ENCODE assay signal across 19 cellular contexts in the genomic region with DNA sequence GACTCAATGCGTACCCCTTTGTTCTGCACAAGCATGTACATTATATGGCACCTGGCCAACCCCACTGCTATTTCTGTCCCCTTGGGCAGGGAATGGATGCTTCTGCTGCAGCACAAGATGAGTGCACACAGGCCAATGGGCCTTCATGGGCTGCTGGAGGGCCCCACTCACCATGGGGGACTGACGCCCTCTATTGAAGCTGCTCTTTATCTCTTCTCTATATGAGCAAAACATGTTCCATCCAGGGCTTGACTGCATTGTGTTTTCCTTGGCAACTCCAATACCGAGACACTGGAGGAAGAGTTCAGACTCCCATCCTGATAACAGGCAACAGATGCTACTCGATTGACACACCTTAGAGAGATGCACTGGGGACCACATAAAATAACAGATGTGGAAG.
DNase-seq lines count a peak whose midpoint lies in the region; ATAC-seq and TF ChIP-seq lines count a peak whose summit lies in the region.
"Had no signal": no experiment of that assay in that cellular context is flagged by ENCODE, and none has a peak within 500 bp of the region (broad histone marks: within the 10 kb centered on the region; RNA-seq: fewer than 3 reads in every experiment).

No MANE protein-coding gene starts in this region.

- no peak for TF ChIP-seq CTCF in astrocyte of the spinal cord (IDR thresholded peaks at IDR 0.05; ENCODE audit: low read depth, low read length)

- peak overlapping the region; percentile 61 to 63 for H3K18ac ChIP-seq in mesenchymal stem cell (ENCODE audit: low read depth in 1 of 2, low read length in 2 of 2)

- in situ Hi-C loops in astrocyte of the spinal cord (cut with HindIII; ENCODE audit: low sequenced_read_pairs) = no loop called here

- peak; percentile 54 for DNase-seq in EH (ENCODE audit: low read depth)
- DNase-seq in M059J (ENCODE audit: low read depth) = peak; percentile 61
- peak; percentile 56 for DNase-seq in astrocyte of the spinal cord (ENCODE audit: low read depth, low spot score)
- no peak for DNase-seq in mesenchymal stem cell
- no peak for DNase-seq in Kasumi-1 (lab: John Stamatoyannopoulos, UW)
- DNase-seq in GOT3 (lab: John Stamatoyannopoulos, UW) = no peak
- DNase-seq: activated CD4-positive, alpha-beta T cell treated with anti-CD3 and anti-CD28 coated beads, Interleukin-2, amount 50 U/mL, for 1 hour; activated naive CD8-positive, alpha-beta T cell treated with anti-CD3 and anti-CD28 coated beads for 36 hours; COR-L47; effector CD8-positive, alpha-beta T cell; HCEC 1CT; NCI-H187; NCI-H2227 treated with DMSO at 0.1 percent for 48 hours; NCI-H774; stomach; transverse colon had no signal

- H3K4me3 ChIP-seq in astrocyte of the spinal cord (ENCODE audit: low read depth, low read length) (no peak overlapping the region), mesenchymal stem cell (ENCODE audit: insufficient read depth in 1 of 2, low read depth in 1 of 2, low read length in 2 of 2) (no peak overlapping the region)
- H3K4me3 ChIP-seq: lung, stomach, transverse colon had no signal

- peak overlapping the region; percentile 87 for H2AK5ac ChIP-seq in mesenchymal stem cell (ENCODE audit: low read length, severe bottlenecking)

- no peak overlapping the region for H3K4me2 ChIP-seq in mesenchymal stem cell (ENCODE audit: low read length, poor library complexity, severe bottlenecking)

- no peak overlapping the region for H4K8ac ChIP-seq in mesenchymal stem cell (ENCODE audit: low read length)

- WGBS in mesenchymal stem cell = 87% methylated on average over 4 of the region's 4 CpGs

- no peak overlapping the region for H2BK5ac ChIP-seq in mesenchymal stem cell (ENCODE audit: low read depth, low read length, poor library complexity, severe bottlenecking)

- no peak overlapping the region for H3K27ac ChIP-seq in mesenchymal stem cell (ENCODE audit: low read length, poor library complexity, severe bottlenecking)
- H3K27ac ChIP-seq: neutrophil, stomach, transverse colon had no signal

- no peak overlapping the region for H3K14ac ChIP-seq in mesenchymal stem cell (ENCODE audit: low read length in 2 of 2)

- H2AFZ ChIP-seq in mesenchymal stem cell (ENCODE audit: low read depth, low read length) = no peak overlapping the region

- H3K27me3 ChIP-seq in mesenchymal stem cell (ENCODE audit: control insufficient read depth in 1 of 2, insufficient read depth in 1 of 2, low read length in 2 of 2) = no peaks in the 10 kb centered on the region
- H3K27me3 ChIP-seq: neutrophil, transverse colon had no signal

- no peak overlapping the region for H3K23ac ChIP-seq in mesenchymal stem cell (ENCODE audit: low read length in 2 of 2)

- no peaks in the 10 kb centered on the region for H3K79me1 ChIP-seq in mesenchymal stem cell (replicated peaks; ENCODE audit: low read length, poor library complexity, severe bottlenecking)

- peak overlapping the region; percentile 76 to 93 for H2BK12ac ChIP-seq in mesenchymal stem cell (ENCODE audit: low read length in 2 of 2)

- peak overlapping the region in 1 of 2 experiments; percentile 3 for H3K4ac ChIP-seq in mesenchymal stem cell (ENCODE audit: low read depth in 1 of 2, low read length in 2 of 2)

- H4K91ac ChIP-seq in mesenchymal stem cell (ENCODE audit: low read length) = peak overlapping the region; percentile 79

- no peaks in the 10 kb centered on the region for H3K36me3 ChIP-seq in mesenchymal stem cell (ENCODE audit: control insufficient read depth in 1 of 2, insufficient read depth in 2 of 2, low read depth in 1 of 2, low read length in 2 of 2)
- H3K36me3 ChIP-seq: neutrophil, stomach, transverse colon had no signal

- H3K4me1 ChIP-seq in mesenchymal stem cell (ENCODE audit: control insufficient read depth, insufficient read depth, low read depth, low read length) = peaks cover 23% of the 10 kb centered on the region
- H3K4me1 ChIP-seq: transverse colon had no signal

- no peak overlapping the region for H3K9ac ChIP-seq in mesenchymal stem cell (ENCODE audit: low read length)

- no peak for ATAC-seq in HG03159 (IDR thresholded peaks at IDR 0.05; ENCODE audit: unreplicated experiment)

- no peak overlapping the region for H2BK120ac ChIP-seq in mesenchymal stem cell (ENCODE audit: low read depth, low read length)

- H3K9me3 ChIP-seq in mesenchymal stem cell (ENCODE audit: control insufficient read depth, low read length) = no peaks in the 10 kb centered on the region
- H3K9me3 ChIP-seq: neutrophil, stomach, transverse colon had no signal

- H2BK15ac ChIP-seq in mesenchymal stem cell (ENCODE audit: low read depth, poor library complexity, severe bottlenecking) = no peak overlapping the region

Comparison
In these comparisons a context has a peak if more than half of its experiments do, and no peak if none do; other contexts are left out.
1. DNase-seq: peak in EH (single experiment), M059J (single experiment) and astrocyte of the spinal cord (single experiment); none in mesenchymal stem cell (single experiment), Kasumi-1 (0 of 2) and GOT3 (single experiment).